20 cellular contexts compared by ENCODE assay signal in genomic region chr15:80931721-80932609, GRCh38. TPM values are rescaled to one million over a fixed set of nuclear protein-coding genes. Genes with fewer than 3 reads are reported as not detected.
A peak's percentile ranks its signal among the peaks of the same experiment; 100 is the strongest.
DNase-seq lines count a peak whose midpoint lies in the region; ATAC-seq, FAIRE-seq and TF ChIP-seq lines count a peak whose summit lies in the region.
"Had no signal": no experiment of that assay in that cellular context is flagged by ENCODE, and none has a peak within 500 bp of the region (broad histone marks: within the 10 kb centered on the region; RNA-seq: fewer than 3 reads in every experiment).

No MANE protein-coding gene starts in this region.

- H3K9ac ChIP-seq in adipocyte (ENCODE audit: low read length) (peak overlapping the region; percentile 4), muscle layer of colon (ENCODE audit: low read length) (no peak overlapping the region)

- TF ChIP-seq POLR2A in spleen (IDR thresholded peaks at IDR 0.05), result no peak

- H3K27ac ChIP-seq in muscle layer of colon (ENCODE audit: low read depth, low read length), result peak overlapping the region; percentile 92
- no peak overlapping the region for H3K27ac ChIP-seq in spleen
- no peak overlapping the region for H3K27ac ChIP-seq in upper lobe of right lung

- peaks cover 49% of the 10 kb centered on the region for H3K4me1 ChIP-seq in adipocyte (ENCODE audit: control insufficient read depth, insufficient read depth, low read length)
- peaks cover 46% of the 10 kb centered on the region for H3K4me1 ChIP-seq in muscle layer of colon (ENCODE audit: insufficient read depth, low read length)
- H3K4me1 ChIP-seq in spleen, result no peaks in the 10 kb centered on the region
- no peaks in the 10 kb centered on the region for H3K4me1 ChIP-seq in upper lobe of right lung

- peak; percentile 42 for DNase-seq in D341Med (ENCODE audit: low spot score)
- DNase-seq in adipocyte (ENCODE audit: low read depth), result no peak
- peak; percentile 46 for DNase-seq in spleen
- DNase-seq in RPMI8226, result no peak
- DNase-seq in upper lobe of right lung, result no peak
- no peak for DNase-seq in GDM1 (lab: John Stamatoyannopoulos, UW)
- no peak for DNase-seq in frontal cortex (ENCODE audit: low spot score in 2 of 2)
- DNase-seq: CD4-positive, CD25-positive, alpha-beta regulatory T cell; DMS 273 treated with DMSO at 0.1 percent for 48 hours; dorsolateral prefrontal cortex; NCI-H1105 treated with DMSO at 0.1 percent for 48 hours; NCI-H2029 treated with DMSO at 0.1 percent for 48 hours; NCI-H345; NCI-H774; stimulated activated CD4-positive, alpha-beta T cell treated with anti-CD3 and anti-CD28 coated beads, Interleukin-2, amount 100 ng/mL, for 24 hours had no signal

- intact Hi-C loops in spleen (cut with DNase I; ENCODE audit: low total_unique reads), result no loop called here
- intact Hi-C loops in upper lobe of right lung (cut with DNase I), result no loop called here

- WGBS in spleen, 5 donors, result 94 to 96% (median 96%) methylated on average over 20 to 22 of the region's 22 CpGs

- H3K27me3 ChIP-seq in adipocyte (replicated peaks; ENCODE audit: control insufficient read depth, insufficient read depth, low read length) (no peaks in the 10 kb centered on the region), muscle layer of colon (ENCODE audit: control insufficient read depth in 1 of 2, insufficient read depth in 2 of 2, low read length in 2 of 2) (no peaks in the 10 kb centered on the region), spleen (replicated peaks in 1 of 7) (no peaks in the 10 kb centered on the region), upper lobe of right lung (no peaks in the 10 kb centered on the region)
- H3K27me3 ChIP-seq: dorsolateral prefrontal cortex had no signal

- H3K4me3 ChIP-seq in adipocyte (ENCODE audit: low read length) (no peak overlapping the region), muscle layer of colon (ENCODE audit: low read depth in 1 of 2, low read length in 2 of 2) (peak overlapping the region in 1 of 2 donors; percentile 16), spleen (no peak overlapping the region), upper lobe of right lung (no peak overlapping the region)
- H3K4me3 ChIP-seq: dorsolateral prefrontal cortex, skin epidermis had no signal

- ATAC-seq in upper lobe of right lung, result no peak
- ATAC-seq: activated naive CD4-positive, alpha-beta T cell treated with anti-CD3 and anti-CD28 coated beads, Interleukin-2, amount 50 U/mL, for 72 hours; activated T-helper 17 cell treated with anti-CD3 and anti-CD28 coated beads, Interleukin-2, amount 50 U/mL, for 72 hours had no signal

- H3K9me3 ChIP-seq in adipocyte (ENCODE audit: control insufficient read depth, low read length) (no peaks in the 10 kb centered on the region), muscle layer of colon (ENCODE audit: low read length) (no peaks in the 10 kb centered on the region), spleen (no peaks in the 10 kb centered on the region), upper lobe of right lung (no peaks in the 10 kb centered on the region)

- TF ChIP-seq CTCF in spleen (IDR thresholded peaks at IDR 0.05 in 8 of 11, conservative IDR thresholded peaks at IDR 0.05 in 3 of 11) (no peak), upper lobe of right lung (IDR thresholded peaks at IDR 0.05) (no peak)

- H3K36me3 ChIP-seq in adipocyte (ENCODE audit: control insufficient read depth, insufficient read depth, low read length, severe bottlenecking), result peaks cover 54% of the 10 kb centered on the region
- no peaks in the 10 kb centered on the region for H3K36me3 ChIP-seq in muscle layer of colon (ENCODE audit: insufficient read depth, low read length)
- peaks cover 0 to 18% (median 4%) of the 10 kb centered on the region in 6 donors for H3K36me3 ChIP-seq in spleen
- peaks cover 9% of the 10 kb centered on the region for H3K36me3 ChIP-seq in upper lobe of right lung

- no peak for FAIRE-seq in frontal cortex (lab: Jason Lieb, UNC)
- FAIRE-seq: GM19239 had no signal

RNA-seq across cellular contexts. Expression of gene MESD, which starts 57.7 kb away (rescaled TPM):
- total RNA-seq in spleen, result 10 to 100 TPM; 25.4 to 39.8 (median 29.1) TPM
- polyA plus RNA-seq in spleen, result 10 to 100 TPM in 2 of 3 donors, 1 to 10 TPM in 1; 8.5 to 13.1 (median 10.3) TPM
- total RNA-seq in upper lobe of right lung, result 26.7 TPM
- total RNA-seq in frontal cortex, result 12.2 TPM

Comparison
In these comparisons a context has a peak if more than half of its experiments do, and no peak if none do; other contexts are left out.
1. DNase-seq: peak in D341Med (single experiment) and spleen (single experiment); none in adipocyte (single experiment), RPMI8226 (single experiment), upper lobe of right lung (single experiment), GDM1 (single experiment) and frontal cortex (0 of 2).